ENCODE assay signal across 20 cellular contexts in genomic region chr1:224873645-224874369, GRCh38. TPM values are rescaled to one million over a fixed set of nuclear protein-coding genes. Genes with fewer than 3 reads are reported as not detected.
DNase-seq lines count a peak whose midpoint lies in the region; ATAC-seq, FAIRE-seq and TF ChIP-seq lines count a peak whose summit lies in the region.
"Had no signal": no experiment of that assay in that cellular context is flagged by ENCODE, and none has a peak within 500 bp of the region (broad histone marks: within the 10 kb centered on the region; RNA-seq: fewer than 3 reads in every experiment).

No MANE protein-coding gene starts in this region.

- H3K36me3 ChIP-seq in breast epithelium: no peaks in the 10 kb centered on the region
- H3K36me3 ChIP-seq: heart right ventricle, lower lobe of right lung, neural progenitor cell, upper lobe of right lung had no signal

- no peak for TF ChIP-seq CTCF in MCF 10A (IDR thresholded peaks at IDR 0.05; ENCODE audit: unreplicated experiment)
- no peak for TF ChIP-seq CTCF in breast epithelium (IDR thresholded peaks at IDR 0.05)
- TF ChIP-seq CTCF in cardiac fibroblast (IDR thresholded peaks at IDR 0.05; ENCODE audit: low read depth, low read length): no peak

- H3K27me3 ChIP-seq in breast epithelium: no peaks in the 10 kb centered on the region
- H3K27me3 ChIP-seq: neural progenitor cell, upper lobe of right lung had no signal

- no peaks in the 10 kb centered on the region for H3K4me1 ChIP-seq in breast epithelium
- H3K4me1 ChIP-seq: heart right ventricle, neural progenitor cell, upper lobe of right lung had no signal

- POLR2A ChIA-PET in MCF 10A (lab: Yijun Ruan, JAX): interaction anchor here (0.6 to 1.5 kb wide), 10 partner anchors 10 to 573 kb away, joined by 3 to 5 read pairs (median 3); no protein-coding TSS in a partner anchor

- peak; percentile 93 for DNase-seq in MCF 10A (ENCODE audit: unreplicated experiment)
- no peak for DNase-seq in breast epithelium (ENCODE audit: low spot score in 2 of 2)
- DNase-seq in cardiac fibroblast (ENCODE audit: low read depth in 2 of 2): peak; percentile 54 to 60
- no peak for DNase-seq in left colon
- peak; percentile 36 for DNase-seq in urothelium cell line (ENCODE audit: low spot score)
- no peak for DNase-seq in KG1 (lab: John Stamatoyannopoulos, UW)
- DNase-seq in NCI-H82 treated with DMSO at 0.1 percent for 48 hours (lab: John Stamatoyannopoulos, UW; ENCODE audit: unreplicated experiment): no peak
- no peak for DNase-seq in NCI-H510A (lab: John Stamatoyannopoulos, UW)
- DNase-seq: activated T-cell treated with anti-CD3 and anti-CD28 coated beads, Interleukin-2, amount 50 U/mL, for 1 hour; DND-41; GOT3; heart right ventricle; lower lobe of right lung; NCI-H1092 treated with DMSO at 0.1 percent for 48 hours; NCI-H510A treated with DMSO at 0.1 percent for 48 hours; SHP77 treated with DMSO at 0.1 percent for 48 hours; upper lobe of right lung had no signal

- H3K27me3 Mint-ChIP-seq in MCF 10A (ENCODE audit: insufficient read depth, unreplicated experiment): peaks cover 13% of the 10 kb centered on the region

- H3K4me3 Mint-ChIP-seq in MCF 10A (ENCODE audit: unreplicated experiment): no peak overlapping the region
- H3K4me3 Mint-ChIP-seq: neural progenitor cell had no signal

- TF ChIP-seq POLR2A in breast epithelium (IDR thresholded peaks at IDR 0.05): no peak

- no peak overlapping the region for H3K4me3 ChIP-seq in breast epithelium
- H3K4me3 ChIP-seq in cardiac fibroblast (replicated peaks in 1 of 2; ENCODE audit: low read depth in 2 of 2, low read length in 2 of 2): no peak overlapping the region
- H3K4me3 ChIP-seq: heart right ventricle, lower lobe of right lung, neural progenitor cell, upper lobe of right lung had no signal

- CTCF ChIA-PET in MCF 10A (lab: Yijun Ruan, JAX): interaction anchor here (0.5 to 6.5 kb wide), 11 partner anchors 10 to 696 kb away, joined by 3 to 64 read pairs (median 4); no protein-coding TSS in a partner anchor

- intact Hi-C loops in MCF 10A (cut with micrococcal nuclease): no loop called here
- intact Hi-C loops in breast epithelium (cut with DNase I; ENCODE audit: low total_unique reads): no loop called here
- intact Hi-C loops in left colon (cut with DNase I, micrococcal nuclease): no loop called here

- no peak for FAIRE-seq in urothelium cell line (lab: Jason Lieb, UNC)
- FAIRE-seq: A204.1, GM19239 had no signal

- H3K27ac Mint-ChIP-seq in MCF 10A (ENCODE audit: low read depth, unreplicated experiment): no peak overlapping the region

- H3K36me3 Mint-ChIP-seq in MCF 10A (ENCODE audit: insufficient read depth, unreplicated experiment): no peaks in the 10 kb centered on the region
- H3K36me3 Mint-ChIP-seq: neural progenitor cell had no signal

- H3K27ac ChIP-seq in breast epithelium: no peak overlapping the region
- H3K27ac ChIP-seq: heart right ventricle, lower lobe of right lung, neural progenitor cell, upper lobe of right lung had no signal

- ATAC-seq in left colon: peak; percentile 85
- ATAC-seq: heart right ventricle had no signal

- BruUV-seq in MCF 10A (replicated peaks; lab: Mats Ljungman, UMichigan): no TSS peak

- no peaks in the 10 kb centered on the region for H3K9me3 Mint-ChIP-seq in MCF 10A (ENCODE audit: unreplicated experiment)

- H3K9me3 ChIP-seq in breast epithelium: no peaks in the 10 kb centered on the region
- H3K9me3 ChIP-seq: lower lobe of right lung, upper lobe of right lung had no signal

- H3K4me1 Mint-ChIP-seq in MCF 10A (ENCODE audit: insufficient read depth, unreplicated experiment): no peaks in the 10 kb centered on the region

RNA-seq across cellular contexts. Expression of gene DNAH14, which starts 55.7 kb away (rescaled TPM):
- total RNA-seq in MCF 10A (2022) (69.7 and 70.8 TPM in 2 replicates), breast epithelium (10 to 100 TPM in 2 of 3 donors, 1 to 10 TPM in 1; 6.1 to 38.6 (median 23.9) TPM), left colon (10 to 100 TPM in 1 of 2 donors, 1 to 10 TPM in 1; 7.2 to 12.3 TPM)

Comparison
In these comparisons a context has a peak if more than half of its experiments do, and no peak if none do; other contexts are left out.
1. DNase-seq: peak in MCF 10A (single experiment), cardiac fibroblast (2 of 2) and urothelium cell line (single experiment); none in breast epithelium (0 of 2), left colon (0 of 2), KG1 (single experiment), NCI-H82 treated with DMSO at 0.1 percent for 48 hours (single experiment) and NCI-H510A (single experiment).